25 cellular contexts compared by ENCODE assay signal in the genomic region with DNA sequence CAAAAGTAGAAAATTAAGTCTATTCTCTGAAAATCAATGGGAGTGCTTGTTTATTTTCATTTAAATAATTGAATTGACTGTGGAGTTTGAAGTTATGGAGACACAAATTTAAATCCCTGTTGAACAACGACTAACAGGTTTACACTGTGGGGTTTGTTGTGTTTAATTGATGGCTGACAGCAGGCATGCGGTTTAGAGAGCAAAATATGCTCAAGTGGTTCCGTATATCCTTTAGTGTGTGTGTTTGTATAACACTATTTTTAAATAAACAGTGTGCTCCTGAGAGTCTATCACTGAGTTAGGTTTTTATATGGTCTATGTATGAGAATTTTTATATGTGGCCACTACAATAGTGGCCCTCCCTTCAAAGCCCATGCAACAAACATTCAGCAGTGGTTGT.
"Had no signal": no experiment of that assay in that cellular context is flagged by ENCODE, and none has a peak within 500 bp of the region (broad histone marks: within the 10 kb centered on the region; RNA-seq: fewer than 3 reads in every experiment).

No MANE protein-coding gene starts in this region.

- H3K36me3 Mint-ChIP-seq: activated naive CD4-positive, alpha-beta T cell treated with anti-CD3 and anti-CD28 coated beads, Interleukin-2, amount 10 ng/mL, durations not matched to agents 7 days and 5 days; naive B cell; stimulated activated effector memory CD8-positive, alpha-beta T cell treated with anti-CD3 and anti-CD28 coated beads, Interleukin-12 subunit alpha, Interleukin-12 subunit beta, amount 100 ng/mL, for 72 hours had no signal

- H3K27ac Mint-ChIP-seq: activated naive CD4-positive, alpha-beta T cell treated with anti-CD3 and anti-CD28 coated beads, Interleukin-2, amount 10 ng/mL, durations not matched to agents 7 days and 5 days; activated T-cell treated with anti-CD3 and anti-CD28 coated beads, Interleukin-2, amount 50 U/mL, for 72 hours; endodermal cell; naive B cell; stimulated activated effector memory CD8-positive, alpha-beta T cell treated with anti-CD3 and anti-CD28 coated beads, Interleukin-12 subunit alpha, Interleukin-12 subunit beta, amount 100 ng/mL, for 72 hours had no signal

- H3K4me3 ChIP-seq: cardiac muscle cell, esophagus squamous epithelium, gastroesophageal sphincter, lower lobe of right lung, right lobe of liver, skin epidermis, stomach, suprapubic skin, tibial nerve had no signal

- H3K4me3 Mint-ChIP-seq: activated naive CD4-positive, alpha-beta T cell treated with anti-CD3 and anti-CD28 coated beads, Interleukin-2, amount 10 ng/mL, durations not matched to agents 7 days and 5 days; activated T-cell treated with anti-CD3 and anti-CD28 coated beads, Interleukin-2, amount 50 U/mL, for 72 hours; endodermal cell; naive B cell; stimulated activated effector memory CD8-positive, alpha-beta T cell treated with anti-CD3 and anti-CD28 coated beads, Interleukin-12 subunit alpha, Interleukin-12 subunit beta, amount 100 ng/mL, for 72 hours had no signal

- H3K9me3 Mint-ChIP-seq: activated naive CD4-positive, alpha-beta T cell treated with anti-CD3 and anti-CD28 coated beads, Interleukin-2, amount 10 ng/mL, durations not matched to agents 7 days and 5 days; endodermal cell; stimulated activated effector memory CD8-positive, alpha-beta T cell treated with anti-CD3 and anti-CD28 coated beads, Interleukin-12 subunit alpha, Interleukin-12 subunit beta, amount 100 ng/mL, for 72 hours had no signal

- H3K36me3 ChIP-seq: cardiac muscle cell, esophagus squamous epithelium, gastroesophageal sphincter, lower lobe of right lung, right lobe of liver, stomach, suprapubic skin, tibial nerve had no signal

- DNase-seq: activated CD4-positive, alpha-beta T cell treated with anti-CD3 and anti-CD28 coated beads for 4 hours; activated CD4-positive, alpha-beta T cell treated with anti-CD3 and anti-CD28 coated beads, Interleukin-2, amount 50 U/mL, for 48 hours; activated CD4-positive, CD25-positive, alpha-beta regulatory T cell; activated effector memory CD4-positive, alpha-beta T cell treated with Interleukin-2 at 50 U/mL for 16 hours; activated naive CD4-positive, alpha-beta T cell treated with anti-CD3 and anti-CD28 coated beads, Interleukin-2, amount 10 ng/mL, durations not matched to agents 7 days and 5 days; activated T-cell treated with anti-CD3 and anti-CD28 coated beads, Interleukin-2, amount 50 U/mL, for 72 hours; amygdala; cortex of kidney; endodermal cell; esophagus squamous epithelium; kidney; lower lobe of right lung; naive B cell; nucleus accumbens; right lobe of liver; stimulated activated CD4-positive, alpha-beta T cell treated with anti-CD3 and anti-CD28 coated beads, Interleukin-2, amount 100 ng/mL, for 24 hours; stomach had no signal

- H3K4me1 ChIP-seq: esophagus squamous epithelium, gastroesophageal sphincter, lower lobe of right lung, parathyroid adenoma, right lobe of liver, stomach, suprapubic skin, tibial nerve had no signal

- H3K27me3 Mint-ChIP-seq: activated naive CD4-positive, alpha-beta T cell treated with anti-CD3 and anti-CD28 coated beads, Interleukin-2, amount 10 ng/mL, durations not matched to agents 7 days and 5 days; naive B cell had no signal

- ATAC-seq: activated T-cell treated with anti-CD3 and anti-CD28 coated beads, Interleukin-2, amount 50 U/mL, for 72 hours; gastroesophageal sphincter; left lobe of liver; lower lobe of right lung; right lobe of liver; stimulated activated effector memory CD8-positive, alpha-beta T cell treated with anti-CD3 and anti-CD28 coated beads, Interleukin-12 subunit alpha, Interleukin-12 subunit beta, amount 100 ng/mL, for 72 hours had no signal

- H3K9me3 ChIP-seq: esophagus squamous epithelium, gastroesophageal sphincter, lower lobe of right lung, right lobe of liver, stomach, suprapubic skin, tibial nerve had no signal

- H3K27me3 ChIP-seq: cardiac muscle cell, esophagus squamous epithelium, gastroesophageal sphincter, right lobe of liver, stomach, suprapubic skin, tibial nerve had no signal

- H3K27ac ChIP-seq: cardiac muscle cell, esophagus squamous epithelium, gastroesophageal sphincter, lower lobe of right lung, parathyroid adenoma, right lobe of liver, skin epidermis, stomach, suprapubic skin, tibial nerve had no signal

- H3K4me1 Mint-ChIP-seq: activated naive CD4-positive, alpha-beta T cell treated with anti-CD3 and anti-CD28 coated beads, Interleukin-2, amount 10 ng/mL, durations not matched to agents 7 days and 5 days; naive B cell; stimulated activated effector memory CD8-positive, alpha-beta T cell treated with anti-CD3 and anti-CD28 coated beads, Interleukin-12 subunit alpha, Interleukin-12 subunit beta, amount 100 ng/mL, for 72 hours had no signal
